In genomic region chr9:79581794-79582193, GRCh38 we compare ENCODE assay signal across 10 cellular contexts. TPM values are rescaled to one million over a fixed set of nuclear protein-coding genes. Genes with fewer than 3 reads are reported as not detected.
DNase-seq lines count a peak whose midpoint lies in the region; ATAC-seq and TF ChIP-seq lines count a peak whose summit lies in the region.
"Had no signal": no experiment of that assay in that cellular context is flagged by ENCODE, and none has a peak within 500 bp of the region (broad histone marks: within the 10 kb centered on the region; RNA-seq: fewer than 3 reads in every experiment).

No MANE protein-coding gene starts in this region.

- peaks cover 13% of the 10 kb centered on the region for H3K36me3 Mint-ChIP-seq in activated CD4-positive, alpha-beta T cell treated with anti-CD3 and anti-CD28 coated beads for 36 hours (ENCODE audit: low read depth)

- peak; percentile 38 for DNase-seq in activated CD4-positive, alpha-beta T cell treated with anti-CD3 and anti-CD28 coated beads for 36 hours
- no peak for DNase-seq in activated CD4-positive, alpha-beta T cell treated with anti-CD3 and anti-CD28 coated beads for 1 hour
- DNase-seq in activated CD4-positive, alpha-beta T cell treated with anti-CD3 and anti-CD28 coated beads, Interleukin-2, amount 50 U/mL, for 1 hour: peak; percentile 22
- DNase-seq in fibroblast of villous mesenchyme (ENCODE audit: low read depth): peak; percentile 94
- peak; percentile 38 for DNase-seq in stimulated activated CD8-positive, alpha-beta memory T cell treated with anti-CD3 and anti-CD28 coated beads, Interleukin-4, amount 100 ng/mL, for 48 hours
- DNase-seq in NCI-H69 (lab: John Stamatoyannopoulos, UW): no peak
- no peak for DNase-seq in NCI-H128 (lab: John Stamatoyannopoulos, UW; ENCODE audit: unreplicated experiment)
- no peak for DNase-seq in GM13976 (ENCODE audit: low spot score)

- H3K4me3 ChIP-seq in fibroblast of villous mesenchyme (ENCODE audit: low read depth, low read length): peak overlapping the region; percentile 23
- H3K4me3 ChIP-seq: A549, cardiac muscle cell had no signal

- peak overlapping the region; percentile 70 for H3K27ac Mint-ChIP-seq in activated CD4-positive, alpha-beta T cell treated with anti-CD3 and anti-CD28 coated beads for 36 hours

- intact Hi-C loops in activated CD4-positive, alpha-beta T cell treated with anti-CD3 and anti-CD28 coated beads for 36 hours (cut with DNase I, micrococcal nuclease): loop anchor here (1.0 to 5.0 kb wide), 3 partner anchors 8 to 116 kb away; partner anchors contain the start of gene TLE4 (in 1 of the 2)

- no peak for TF ChIP-seq CTCF in fibroblast of villous mesenchyme (IDR thresholded peaks at IDR 0.05; ENCODE audit: insufficient read depth, low read depth, low read length)
- TF ChIP-seq CTCF in GM13976 (IDR thresholded peaks at IDR 0.05; ENCODE audit: borderline replicate concordance, control extremely low read depth, extremely low read depth, insufficient read depth, missing control alignments): no peak

- peak overlapping the region; percentile 60 for H3K4me3 Mint-ChIP-seq in activated CD4-positive, alpha-beta T cell treated with anti-CD3 and anti-CD28 coated beads for 36 hours

- peaks cover 80% of the 10 kb centered on the region for H3K4me1 Mint-ChIP-seq in activated CD4-positive, alpha-beta T cell treated with anti-CD3 and anti-CD28 coated beads for 36 hours

- POLR2A ChIA-PET in activated CD4-positive, alpha-beta T cell treated with anti-CD3 and anti-CD28 coated beads for 36 hours (lab: Charles Lee): interaction anchor here (1.5 kb wide), 1 partner anchor 10 kb away, joined by 14 read pairs; the partner anchor contains the start of gene TLE4

- ATAC-seq in activated CD4-positive, alpha-beta T cell treated with anti-CD3 and anti-CD28 coated beads for 36 hours: peak; percentile 62

- in situ Hi-C loops in GM13976 (cut with MboI; ENCODE audit: low sequenced_read_pairs, unreplicated experiment): no loop called here

- CTCF ChIA-PET in activated CD4-positive, alpha-beta T cell treated with anti-CD3 and anti-CD28 coated beads for 36 hours (lab: Charles Lee): interaction anchor here (0.8 to 0.9 kb wide), 2 partner anchors 9 to 103 kb away, joined by 3 read pairs; no protein-coding TSS in a partner anchor

- no peaks in the 10 kb centered on the region for H3K27me3 Mint-ChIP-seq in activated CD4-positive, alpha-beta T cell treated with anti-CD3 and anti-CD28 coated beads for 36 hours

- no peaks in the 10 kb centered on the region for H3K9me3 Mint-ChIP-seq in activated CD4-positive, alpha-beta T cell treated with anti-CD3 and anti-CD28 coated beads for 36 hours (ENCODE audit: low read depth)

RNA-seq across cellular contexts. Expression of gene TLE4, which starts 10.0 kb away (rescaled TPM):
- 10 to 100 TPM; 11.8 to 15.5 TPM for total RNA-seq in activated CD4-positive, alpha-beta T cell treated with anti-CD3 and anti-CD28 coated beads for 36 hours
- 48.3 and 79.0 TPM in 2 replicates for total RNA-seq in fibroblast of villous mesenchyme

Comparison
In these comparisons a context has a peak if more than half of its experiments do, and no peak if none do; other contexts are left out.
1. DNase-seq: peak in activated CD4-positive, alpha-beta T cell treated with anti-CD3 and anti-CD28 coated beads for 36 hours (single experiment), activated CD4-positive, alpha-beta T cell treated with anti-CD3 and anti-CD28 coated beads, Interleukin-2, amount 50 U/mL, for 1 hour (single experiment), fibroblast of villous mesenchyme (single experiment) and stimulated activated CD8-positive, alpha-beta memory T cell treated with anti-CD3 and anti-CD28 coated beads, Interleukin-4, amount 100 ng/mL, for 48 hours (single experiment); none in activated CD4-positive, alpha-beta T cell treated with anti-CD3 and anti-CD28 coated beads for 1 hour (single experiment), NCI-H69 (single experiment), NCI-H128 (single experiment) and GM13976 (single experiment).